In the genomic region with DNA sequence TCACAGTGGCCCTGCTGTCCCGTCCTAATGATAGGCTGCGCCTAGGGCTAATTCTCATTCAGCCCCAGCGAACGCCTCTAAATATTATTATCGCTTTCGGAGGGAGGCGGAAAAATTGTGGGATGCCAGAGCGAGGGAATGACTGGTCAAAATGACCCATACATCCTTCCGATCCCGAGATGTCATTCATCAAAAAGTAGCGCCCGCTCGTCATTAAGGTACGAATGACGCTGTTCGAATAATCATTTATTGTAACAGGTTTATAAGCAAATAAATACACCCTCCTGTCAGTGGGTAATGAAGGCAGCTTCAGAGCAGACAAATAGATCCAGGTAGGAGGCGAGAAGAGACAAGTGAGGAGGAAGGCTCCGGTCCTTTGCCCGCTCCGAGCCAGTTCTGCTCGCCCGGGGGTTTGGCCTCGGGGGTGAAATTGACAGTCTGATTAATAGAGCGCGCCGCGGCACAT, we compare ENCODE assay signal across 16 cellular contexts. TPM values are rescaled to one million over a fixed set of nuclear protein-coding genes. Genes with fewer than 3 reads are reported as not detected.
DNase-seq lines count a peak whose midpoint lies in the region; ATAC-seq and TF ChIP-seq lines count a peak whose summit lies in the region.
"Had no signal": no experiment of that assay in that cellular context is flagged by ENCODE, and none has a peak within 500 bp of the region (broad histone marks: within the 10 kb centered on the region; RNA-seq: fewer than 3 reads in every experiment).

TSS of gene EVX2 (minus strand) at position 167 of the 466 bp plus-strand sequence. CDS start 186 bp downstream, outside the sequence.

- DNase-seq in DMS79 treated with DMSO at 0.1 percent for 48 hours (lab: John Stamatoyannopoulos, UW) (peak; percentile 63), DMS79 (lab: John Stamatoyannopoulos, UW) (no peak), osteocyte (ENCODE audit: extremely low spot score, unreplicated experiment) (no peak), GM20000 (ENCODE audit: low spot score) (no peak)
- no peak for DNase-seq in central memory CD8-positive, alpha-beta T cell (ENCODE audit: low spot score in 2 of 2)
- DNase-seq: cerebellar nuclear complex, mesenchymal stem cell, NCI-H510A treated with DMSO at 0.1 percent for 48 hours had no signal

- H3K9me3 Mint-ChIP-seq in central memory CD8-positive, alpha-beta T cell: no peaks in the 10 kb centered on the region
- H3K9me3 Mint-ChIP-seq in osteocyte (ENCODE audit: unreplicated experiment): no peaks in the 10 kb centered on the region

- H3K4me3 Mint-ChIP-seq in central memory CD8-positive, alpha-beta T cell: peak within 1 kb of the TSS; percentile 55
- no peak within 1 kb of the TSS for H3K4me3 Mint-ChIP-seq in osteocyte (ENCODE audit: unreplicated experiment)

- peaks cover 73% of the 10 kb centered on the region for H3K36me3 Mint-ChIP-seq in central memory CD8-positive, alpha-beta T cell (ENCODE audit: insufficient read depth)
- H3K36me3 Mint-ChIP-seq in osteocyte (ENCODE audit: unreplicated experiment): no peaks in the 10 kb centered on the region

- H3K36me3 ChIP-seq in HUES6 (ENCODE audit: control insufficient read depth, insufficient read depth, low read length): no peaks in the 10 kb centered on the region
- H3K36me3 ChIP-seq: esophagus muscularis mucosa had no signal

- peaks cover 93% of the 10 kb centered on the region for H3K27me3 Mint-ChIP-seq in central memory CD8-positive, alpha-beta T cell
- H3K27me3 Mint-ChIP-seq in osteocyte (ENCODE audit: unreplicated experiment): peaks cover 87% of the 10 kb centered on the region

- peaks cover 43% of the 10 kb centered on the region for H3K4me1 ChIP-seq in HUES6 (ENCODE audit: control insufficient read depth, insufficient read depth, low read length)

- no peak within 1 kb of the TSS for H3K9ac ChIP-seq in HUES6 (ENCODE audit: low read length)

- H3K4me3 ChIP-seq in HUES6 (ENCODE audit: low read depth, low read length): peak within 1 kb of the TSS; percentile 56
- H3K4me3 ChIP-seq: GM12878 had no signal

- peak within 1 kb of the TSS; percentile 86 for H3K27ac Mint-ChIP-seq in central memory CD8-positive, alpha-beta T cell (ENCODE audit: low read depth)
- H3K27ac Mint-ChIP-seq in osteocyte (ENCODE audit: unreplicated experiment): peak within 1 kb of the TSS; percentile 16

- no peak for TF ChIP-seq CTCF in osteocyte (IDR thresholded peaks at IDR 0.05)
- TF ChIP-seq CTCF in GM20000 (IDR thresholded peaks at IDR 0.05; ENCODE audit: extremely low read depth, missing control alignments): no peak

- peaks cover 19% of the 10 kb centered on the region for H3K4me1 Mint-ChIP-seq in central memory CD8-positive, alpha-beta T cell
- H3K4me1 Mint-ChIP-seq in osteocyte (ENCODE audit: unreplicated experiment): peaks cover 33% of the 10 kb centered on the region

- peaks cover 96% of the 10 kb centered on the region for H3K27me3 ChIP-seq in HUES6 (ENCODE audit: control insufficient read depth, insufficient read depth, low read length)

- H3K9me3 ChIP-seq in HUES6 (ENCODE audit: control insufficient read depth, insufficient read depth, low read depth, low read length): no peaks in the 10 kb centered on the region

- no peak for ATAC-seq in central memory CD8-positive, alpha-beta T cell (replicated peaks; ENCODE audit: extremely low read depth, poor library complexity, severe bottlenecking)
- ATAC-seq in HG02885 (IDR thresholded peaks at IDR 0.05; ENCODE audit: poor library complexity, unreplicated experiment) (no peak), GM21360 (IDR thresholded peaks at IDR 0.05; ENCODE audit: unreplicated experiment) (no peak)
- ATAC-seq: GM12878, sciatic nerve had no signal

- H3K27ac ChIP-seq in HUES6 (ENCODE audit: low read depth, low read length): no peak within 1 kb of the TSS
- H3K27ac ChIP-seq: 22Rv1, esophagus muscularis mucosa had no signal

RNA-seq across cellular contexts. Expression of gene EVX2, which starts in this region (rescaled TPM):
- not detected in 2 replicates for total RNA-seq in osteocyte
- total RNA-seq: GM12878, sciatic nerve, temporal lobe had no signal
